ENCODE assay signal across 1 cellular context in genomic region chr10:63114031-63114814, GRCh38.
TF ChIP-seq lines count a peak whose summit lies in the region.

No MANE protein-coding gene starts in this region.

TF ChIP-seq in HepG2, 621 proteins besides CTCF, POLR2A, EP300 and RAD21 (continued from another document and continues in another):
- TF ChIP-seq PRDM4 (CRISPR knock-in tag; IDR thresholded peaks at IDR 0.05; ENCODE audit: borderline replicate concordance): no peak
- TF ChIP-seq, protein P1, sequence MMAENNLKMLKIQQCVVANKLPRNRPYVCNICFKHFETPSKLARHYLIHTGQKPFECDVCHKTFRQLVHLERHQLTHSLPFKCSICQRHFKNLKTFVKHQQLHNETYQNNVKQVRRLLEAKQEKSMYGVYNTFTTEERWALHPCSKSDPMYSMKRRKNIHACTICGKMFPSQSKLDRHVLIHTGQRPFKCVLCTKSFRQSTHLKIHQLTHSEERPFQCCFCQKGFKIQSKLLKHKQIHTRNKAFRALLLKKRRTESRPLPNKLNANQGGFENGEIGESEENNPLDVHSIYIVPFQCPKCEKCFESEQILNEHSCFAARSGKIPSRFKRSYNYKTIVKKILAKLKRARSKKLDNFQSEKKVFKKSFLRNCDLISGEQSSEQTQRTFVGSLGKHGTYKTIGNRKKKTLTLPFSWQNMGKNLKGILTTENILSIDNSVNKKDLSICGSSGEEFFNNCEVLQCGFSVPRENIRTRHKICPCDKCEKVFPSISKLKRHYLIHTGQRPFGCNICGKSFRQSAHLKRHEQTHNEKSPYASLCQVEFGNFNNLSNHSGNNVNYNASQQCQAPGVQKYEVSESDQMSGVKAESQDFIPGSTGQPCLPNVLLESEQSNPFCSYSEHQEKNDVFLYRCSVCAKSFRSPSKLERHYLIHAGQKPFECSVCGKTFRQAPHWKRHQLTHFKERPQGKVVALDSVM (CRISPR knock-in tag; IDR thresholded peaks at IDR 0.05): no peak
- TF ChIP-seq FUBP1 (CRISPR knock-in tag; IDR thresholded peaks at IDR 0.05; ENCODE audit: borderline replicate concordance): no peak
- TF ChIP-seq NFYB (CRISPR knock-in tag; IDR thresholded peaks at IDR 0.05): no peak
- TF ChIP-seq TBL1XR1 (IDR thresholded peaks at IDR 0.05; ENCODE audit: borderline replicate concordance, low read length, partially characterized antibody): peak; percentile 62
- no peak for TF ChIP-seq U2AF1 (optimal IDR thresholded peaks at IDR 0.05; ENCODE audit: low read depth, low read length)
- no peak for TF ChIP-seq SCMH1 (CRISPR knock-in tag; IDR thresholded peaks at IDR 0.05; ENCODE audit: borderline replicate concordance)
- no peak for TF ChIP-seq ZNF83 (CRISPR knock-in tag; IDR thresholded peaks at IDR 0.05; ENCODE audit: borderline replicate concordance)
- peak; percentile 82 for TF ChIP-seq RXRB (CRISPR knock-in tag; IDR thresholded peaks at IDR 0.05; ENCODE audit: borderline replicate concordance)
- TF ChIP-seq, protein P2, sequence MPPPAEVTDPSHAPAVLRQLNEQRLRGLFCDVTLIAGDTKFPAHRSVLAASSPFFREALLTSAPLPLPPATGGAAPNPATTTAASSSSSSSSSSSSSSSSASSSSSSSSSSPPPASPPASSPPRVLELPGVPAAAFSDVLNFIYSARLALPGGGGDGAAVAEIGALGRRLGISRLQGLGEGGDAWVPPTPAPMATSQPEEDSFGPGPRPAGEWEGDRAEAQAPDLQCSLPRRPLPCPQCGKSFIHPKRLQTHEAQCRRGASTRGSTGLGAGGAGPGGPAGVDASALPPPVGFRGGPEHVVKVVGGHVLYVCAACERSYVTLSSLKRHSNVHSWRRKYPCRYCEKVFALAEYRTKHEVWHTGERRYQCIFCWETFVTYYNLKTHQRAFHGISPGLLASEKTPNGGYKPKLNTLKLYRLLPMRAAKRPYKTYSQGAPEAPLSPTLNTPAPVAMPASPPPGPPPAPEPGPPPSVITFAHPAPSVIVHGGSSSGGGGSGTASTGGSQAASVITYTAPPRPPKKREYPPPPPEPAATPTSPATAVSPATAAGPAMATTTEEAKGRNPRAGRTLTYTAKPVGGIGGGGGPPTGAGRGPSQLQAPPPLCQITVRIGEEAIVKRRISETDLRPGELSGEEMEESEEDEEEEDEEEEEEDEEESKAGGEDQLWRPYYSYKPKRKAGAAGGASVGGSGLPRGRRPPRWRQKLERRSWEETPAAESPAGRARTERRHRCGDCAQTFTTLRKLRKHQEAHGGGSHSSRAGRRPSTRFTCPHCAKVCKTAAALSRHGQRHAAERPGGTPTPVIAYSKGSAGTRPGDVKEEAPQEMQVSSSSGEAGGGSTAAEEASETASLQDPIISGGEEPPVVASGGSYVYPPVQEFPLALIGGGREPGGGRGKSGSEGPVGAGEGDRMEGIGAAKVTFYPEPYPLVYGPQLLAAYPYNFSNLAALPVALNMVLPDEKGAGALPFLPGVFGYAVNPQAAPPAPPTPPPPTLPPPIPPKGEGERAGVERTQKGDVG (CRISPR knock-in tag; IDR thresholded peaks at IDR 0.05; ENCODE audit: borderline replicate concordance): no peak
- no peak for TF ChIP-seq AKNA (CRISPR knock-in tag; IDR thresholded peaks at IDR 0.05; ENCODE audit: borderline replicate concordance)
- no peak for TF ChIP-seq TCF7L2 (IDR thresholded peaks at IDR 0.05; ENCODE audit: low read depth, low read length)
- no peak for TF ChIP-seq ZNF10 (CRISPR knock-in tag; IDR thresholded peaks at IDR 0.05; ENCODE audit: borderline replicate concordance, low read depth)
- TF ChIP-seq ZNF709 (CRISPR knock-in tag; IDR thresholded peaks at IDR 0.05): no peak
- TF ChIP-seq PCBP2 (optimal IDR thresholded peaks at IDR 0.05; ENCODE audit: low read depth, low read length, poor library complexity, severe bottlenecking): no peak
- TF ChIP-seq SMAD9 (CRISPR knock-in tag; IDR thresholded peaks at IDR 0.05): no peak
- no peak for TF ChIP-seq EHMT2 (IDR thresholded peaks at IDR 0.05; ENCODE audit: borderline replicate concordance, low read depth, low read length)
- TF ChIP-seq MBD4 (IDR thresholded peaks at IDR 0.05; ENCODE audit: borderline replicate concordance, low read length): no peak
- TF ChIP-seq ZBTB7A (CRISPR knock-in tag; IDR thresholded peaks at IDR 0.05): no peak
- TF ChIP-seq GPN1 (CRISPR knock-in tag; IDR thresholded peaks at IDR 0.05; ENCODE audit: borderline replicate concordance): no peak
- TF ChIP-seq GABPB1 (CRISPR knock-in tag; IDR thresholded peaks at IDR 0.05): peak; percentile 45; the same call in 1 of the 2 replicates
- TF ChIP-seq NR2C2 (CRISPR knock-in tag; IDR thresholded peaks at IDR 0.05; ENCODE audit: borderline replicate concordance): peak; percentile 56; the same call in 1 of the 2 replicates
- TF ChIP-seq, protein P3, sequence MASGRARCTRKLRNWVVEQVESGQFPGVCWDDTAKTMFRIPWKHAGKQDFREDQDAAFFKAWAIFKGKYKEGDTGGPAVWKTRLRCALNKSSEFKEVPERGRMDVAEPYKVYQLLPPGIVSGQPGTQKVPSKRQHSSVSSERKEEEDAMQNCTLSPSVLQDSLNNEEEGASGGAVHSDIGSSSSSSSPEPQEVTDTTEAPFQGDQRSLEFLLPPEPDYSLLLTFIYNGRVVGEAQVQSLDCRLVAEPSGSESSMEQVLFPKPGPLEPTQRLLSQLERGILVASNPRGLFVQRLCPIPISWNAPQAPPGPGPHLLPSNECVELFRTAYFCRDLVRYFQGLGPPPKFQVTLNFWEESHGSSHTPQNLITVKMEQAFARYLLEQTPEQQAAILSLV (CRISPR knock-in tag; IDR thresholded peaks at IDR 0.05; ENCODE audit: borderline replicate concordance): no peak
- TF ChIP-seq, protein P4, sequence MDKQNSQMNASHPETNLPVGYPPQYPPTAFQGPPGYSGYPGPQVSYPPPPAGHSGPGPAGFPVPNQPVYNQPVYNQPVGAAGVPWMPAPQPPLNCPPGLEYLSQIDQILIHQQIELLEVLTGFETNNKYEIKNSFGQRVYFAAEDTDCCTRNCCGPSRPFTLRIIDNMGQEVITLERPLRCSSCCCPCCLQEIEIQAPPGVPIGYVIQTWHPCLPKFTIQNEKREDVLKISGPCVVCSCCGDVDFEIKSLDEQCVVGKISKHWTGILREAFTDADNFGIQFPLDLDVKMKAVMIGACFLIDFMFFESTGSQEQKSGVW (CRISPR knock-in tag; IDR thresholded peaks at IDR 0.05; ENCODE audit: borderline replicate concordance): no peak
- TF ChIP-seq RBFOX2 (IDR thresholded peaks at IDR 0.05; ENCODE audit: low read depth, low read length): no peak
- TF ChIP-seq ZFP90 (CRISPR knock-in tag; IDR thresholded peaks at IDR 0.05; ENCODE audit: borderline replicate concordance): no peak
- TF ChIP-seq ZNF781 (CRISPR knock-in tag; IDR thresholded peaks at IDR 0.05; ENCODE audit: borderline replicate concordance, not compliant biosample characterization): no peak
- TF ChIP-seq, protein P5, sequence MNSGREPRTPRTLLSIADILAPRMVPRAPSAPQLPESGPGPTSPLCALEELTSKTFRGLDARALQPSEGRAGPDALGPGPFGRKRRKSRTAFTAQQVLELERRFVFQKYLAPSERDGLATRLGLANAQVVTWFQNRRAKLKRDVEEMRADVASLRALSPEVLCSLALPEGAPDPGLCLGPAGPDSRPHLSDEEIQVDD (CRISPR knock-in tag; IDR thresholded peaks at IDR 0.05; ENCODE audit: borderline replicate concordance): no peak
- TF ChIP-seq MEIS1 (CRISPR knock-in tag; IDR thresholded peaks at IDR 0.05; ENCODE audit: borderline replicate concordance): no peak
- TF ChIP-seq RAD51 (IDR thresholded peaks at IDR 0.05; ENCODE audit: borderline replicate concordance): no peak
- no peak for TF ChIP-seq ZNF839 (CRISPR knock-in tag; IDR thresholded peaks at IDR 0.05; ENCODE audit: borderline replicate concordance)
- TF ChIP-seq ZNF350 (CRISPR knock-in tag; IDR thresholded peaks at IDR 0.05; ENCODE audit: borderline replicate concordance, low read depth): no peak
- TF ChIP-seq MXD4 (CRISPR knock-in tag; IDR thresholded peaks at IDR 0.05): no peak
- TF ChIP-seq PHF21A (CRISPR knock-in tag; IDR thresholded peaks at IDR 0.05): no peak
- no peak for TF ChIP-seq ESRRA (CRISPR knock-in tag; IDR thresholded peaks at IDR 0.05; ENCODE audit: low read depth)
- TF ChIP-seq KDM5A (IDR thresholded peaks at IDR 0.05; ENCODE audit: borderline replicate concordance, low read length): no peak
- TF ChIP-seq GABPA (IDR thresholded peaks at IDR 0.05; ENCODE audit: low read depth, low read length): no peak
- TF ChIP-seq GABPA (CRISPR knock-in tag; IDR thresholded peaks at IDR 0.05; ENCODE audit: low read depth): 0 out of 2 replicates have a peak, but pooled peaks have one; percentile 32
- no peak for TF ChIP-seq ZNF513 (CRISPR knock-in tag; conservative IDR thresholded peaks at IDR 0.05)
- TF ChIP-seq CBFB (CRISPR knock-in tag; IDR thresholded peaks at IDR 0.05): 0 out of 2 replicates have a peak, but pooled peaks have one; percentile 27
- TF ChIP-seq ZNF17 (CRISPR knock-in tag; IDR thresholded peaks at IDR 0.05): no peak
- TF ChIP-seq ZFP82 (CRISPR knock-in tag; IDR thresholded peaks at IDR 0.05; ENCODE audit: borderline replicate concordance): no peak
- no peak for TF ChIP-seq KLF12 (CRISPR knock-in tag; IDR thresholded peaks at IDR 0.05; ENCODE audit: borderline replicate concordance)
- TF ChIP-seq ZNF44 (CRISPR knock-in tag; IDR thresholded peaks at IDR 0.05): no peak
- no peak for TF ChIP-seq ATM (IDR thresholded peaks at IDR 0.05; ENCODE audit: borderline replicate concordance)
